Comparison of ENCODE assay signal across 9 cellular contexts in genomic region chr12:22333186-22333745, GRCh38. TPM values are rescaled to one million over a fixed set of nuclear protein-coding genes. Genes with fewer than 3 reads are reported as not detected.
DNase-seq lines count a peak whose midpoint lies in the region; ATAC-seq and TF ChIP-seq lines count a peak whose summit lies in the region.
"Had no signal": no experiment of that assay in that cellular context is flagged by ENCODE, and none has a peak within 500 bp of the region (broad histone marks: within the 10 kb centered on the region; RNA-seq: fewer than 3 reads in every experiment).

No MANE protein-coding gene starts in this region.

- H3K4me3 ChIP-seq in IMR-90 (ENCODE audit: insufficient read depth, low read depth, low read length) (no peak overlapping the region), duodenal mucosa (ENCODE audit: low read depth in 1 of 2, low read length in 2 of 2) (peak overlapping the region; percentile 60 to 65)

- WGBS in IMR-90 (ENCODE audit: extremely low coverage in 2 of 2, insufficient read length in 1 of 2), 2 experiments: no CpG with 5 or more reads among the region's 12 CpGs

- in situ Hi-C loops in IMR-90 (cut with MboI; ENCODE audit: low sequenced_read_pairs): no loop called here

- H2BK5ac ChIP-seq in IMR-90 (ENCODE audit: low read depth, low read length, poor library complexity, severe bottlenecking): no peak overlapping the region

- BruUV-seq in IMR-90 (replicated peaks; lab: Mats Ljungman, UMichigan): no TSS peak

- H2AK9ac ChIP-seq in IMR-90 (replicated peaks; ENCODE audit: low read depth, low read length, poor library complexity): no peak overlapping the region

- H3K9ac ChIP-seq in IMR-90 (ENCODE audit: low read depth, low read length) (no peak overlapping the region), duodenal mucosa (ENCODE audit: low read depth in 1 of 2, low read length in 2 of 2) (peak overlapping the region in 1 of 2 donors; percentile 34)

- peaks cover 2% of the 10 kb centered on the region; the same call in 1 of the 2 replicates for H3K4me1 ChIP-seq in IMR-90 (ENCODE audit: control insufficient read depth, insufficient read depth, low read length)
- H3K4me1 ChIP-seq in duodenal mucosa (ENCODE audit: control insufficient read depth in 1 of 2, insufficient read depth in 2 of 2, low read length in 2 of 2): no peaks in the 10 kb centered on the region

- H2BK120ac ChIP-seq in IMR-90 (ENCODE audit: low read depth, low read length): no peak overlapping the region

- H3K4me2 ChIP-seq in IMR-90 (ENCODE audit: low read depth, low read length): peak overlapping the region; percentile 48; the same call in 1 of the 2 replicates

- no peak overlapping the region for H4K5ac ChIP-seq in IMR-90 (ENCODE audit: low read depth, low read length)

- H3K9me1 ChIP-seq in IMR-90 (ENCODE audit: insufficient read depth, low read length): no peaks in the 10 kb centered on the region

- H3K9me3 ChIP-seq in IMR-90 (ENCODE audit: control insufficient read depth, insufficient read depth, low read length): no peaks in the 10 kb centered on the region
- H3K9me3 ChIP-seq in duodenal mucosa (ENCODE audit: control insufficient read depth in 1 of 2, low read length in 2 of 2): no peaks in the 10 kb centered on the region

- dilution Hi-C loops in IMR-90 (cut with HindIII; ENCODE audit: low sequenced_read_pairs, unreplicated experiment): no loop called here

- H3K14ac ChIP-seq in IMR-90 (replicated peaks; ENCODE audit: low read depth, low read length): no peak overlapping the region

- H3K36me3 ChIP-seq in IMR-90 (ENCODE audit: control insufficient read depth, insufficient read depth, low read length) (no peaks in the 10 kb centered on the region), duodenal mucosa (ENCODE audit: control insufficient read depth in 1 of 2, insufficient read depth in 2 of 2, low read length in 2 of 2) (no peaks in the 10 kb centered on the region)

- H2BK20ac ChIP-seq in IMR-90 (ENCODE audit: low read depth, low read length): no peak overlapping the region

- no peak overlapping the region for H3K23ac ChIP-seq in IMR-90 (ENCODE audit: low read depth, low read length)

- H3K79me1 ChIP-seq in IMR-90 (ENCODE audit: low read depth in 1 of 2, low read length in 2 of 2): no peaks in the 10 kb centered on the region

- no peak overlapping the region for H2AFZ ChIP-seq in IMR-90 (replicated peaks; ENCODE audit: low read length, poor library complexity)

- H3K27me3 Mint-ChIP-seq in natural killer cell treated with Interleukin-12 subunit alpha and Interleukin-12 subunit beta and Interleukin-15 and Interleukin-18, amount 100 ng/mL, for 72 hours: peaks cover 30 to 40% of the 10 kb centered on the region in 2 donors

- H3K27ac Mint-ChIP-seq in natural killer cell treated with Interleukin-12 subunit alpha and Interleukin-12 subunit beta and Interleukin-15 and Interleukin-18, amount 100 ng/mL, for 72 hours: no peak overlapping the region

- H3K27me3 ChIP-seq in IMR-90 (ENCODE audit: control insufficient read depth, insufficient read depth, low read length): peaks cover 38% of the 10 kb centered on the region
- H3K27me3 ChIP-seq in duodenal mucosa (ENCODE audit: control insufficient read depth in 1 of 2, insufficient read depth in 2 of 2, low read length in 2 of 2): peaks cover 12 to 19% of the 10 kb centered on the region in 2 donors

- H3K9me3 Mint-ChIP-seq in natural killer cell treated with Interleukin-12 subunit alpha and Interleukin-12 subunit beta and Interleukin-15 and Interleukin-18, amount 100 ng/mL, for 72 hours: no peaks in the 10 kb centered on the region

- H2AK5ac ChIP-seq in IMR-90 (ENCODE audit: low read depth, low read length): no peak overlapping the region

- no peak for TF ChIP-seq CTCF in IMR-90 (conservative IDR thresholded peaks at IDR 0.05; ENCODE audit: low read depth, low read length)

- H3K4me3 Mint-ChIP-seq in natural killer cell treated with Interleukin-12 subunit alpha and Interleukin-12 subunit beta and Interleukin-15 and Interleukin-18, amount 100 ng/mL, for 72 hours: peak overlapping the region; percentile 93

- TF ChIP-seq RAD21 in IMR-90 (IDR thresholded peaks at IDR 0.05; ENCODE audit: low read length): no peak

- CTCF ChIA-PET in IMR-90 (lab: Yijun Ruan, JAX): no interaction called here

- H4K91ac ChIP-seq in IMR-90 (ENCODE audit: insufficient read depth, low read depth, low read length): no peak overlapping the region

- no peak overlapping the region for H3K4ac ChIP-seq in IMR-90 (ENCODE audit: low read depth, low read length)

- DNase-seq in AG08396 (ENCODE audit: low spot score) (peak; percentile 38), IMR-90 (peak; percentile 65), GDM1 (lab: John Stamatoyannopoulos, UW) (no peak), NCI-H1092 (lab: John Stamatoyannopoulos, UW) (no peak)
- no peak for DNase-seq in natural killer cell treated with Interleukin-12 subunit alpha and Interleukin-12 subunit beta and Interleukin-15 and Interleukin-18, amount 100 ng/mL, for 72 hours (ENCODE audit: low spot score)

- POLR2A ChIA-PET in IMR-90 (lab: Charles Lee; ENCODE audit: unreplicated experiment): no interaction called here

- H4K20me1 ChIP-seq in IMR-90 (ENCODE audit: insufficient read depth, low read length): no peaks in the 10 kb centered on the region

- H3K4me1 Mint-ChIP-seq in natural killer cell treated with Interleukin-12 subunit alpha and Interleukin-12 subunit beta and Interleukin-15 and Interleukin-18, amount 100 ng/mL, for 72 hours (ENCODE audit: low read depth in 2 of 2): peaks cover 18 to 20% of the 10 kb centered on the region in 2 donors

- no peak overlapping the region for H3K18ac ChIP-seq in IMR-90 (ENCODE audit: low read depth, low read length)

- H4K8ac ChIP-seq in IMR-90 (ENCODE audit: low read depth in 2 of 2, low read length in 2 of 2): no peak overlapping the region

- no peak overlapping the region for H2BK15ac ChIP-seq in IMR-90 (ENCODE audit: low read depth, low read length)

- ATAC-seq in IMR-90 (ENCODE audit: low read depth): peak; percentile 8; the same call in 1 of the 2 replicates
- ATAC-seq in natural killer cell treated with Interleukin-12 subunit alpha and Interleukin-12 subunit beta and Interleukin-15 and Interleukin-18, amount 100 ng/mL, for 72 hours: no peak
- no peak for ATAC-seq in HG03039 (IDR thresholded peaks at IDR 0.05; ENCODE audit: unreplicated experiment)
- ATAC-seq in GM19455 (IDR thresholded peaks at IDR 0.05; ENCODE audit: unreplicated experiment): no peak
- ATAC-seq: Panc1 had no signal

- H3K36me3 Mint-ChIP-seq in natural killer cell treated with Interleukin-12 subunit alpha and Interleukin-12 subunit beta and Interleukin-15 and Interleukin-18, amount 100 ng/mL, for 72 hours: no peaks in the 10 kb centered on the region

- no peak for TF ChIP-seq POLR2A in IMR-90 (IDR thresholded peaks at IDR 0.05; ENCODE audit: low read depth, low read length)

- intact Hi-C loops in IMR-90 (cut with micrococcal nuclease): no loop called here

- H3K27ac ChIP-seq in IMR-90 (ENCODE audit: insufficient read depth, low read length) (no peak overlapping the region), duodenal mucosa (ENCODE audit: low read depth, low read length) (no peak overlapping the region)

- no peak overlapping the region for H3K56ac ChIP-seq in IMR-90 (ENCODE audit: extremely low read depth, insufficient read depth, low read length)

TF ChIP-seq in IMR-90, 13 proteins besides CTCF, POLR2A, EP300 and RAD21:
- TF ChIP-seq USF2 (IDR thresholded peaks at IDR 0.05; ENCODE audit: low read depth, low read length) (no peak), CEBPB (IDR thresholded peaks at IDR 0.05; ENCODE audit: low read depth, low read length) (peak; percentile 37; the same call in 1 of the 2 replicates)

RNA-seq across cellular contexts. Expression of gene ST8SIA1, which starts 1.2 kb away (rescaled TPM):
- total RNA-seq in IMR-90 (2012; rRNA removed): 0.28 TPM in 1 of 2 replicates, not detected in the other
- not detected in 2 replicates for polyA plus RNA-seq in IMR-90 (2012; rRNA removed)
- not detected in 2 replicates for polyA plus RNA-seq in IMR-90 (2012; cell fraction: cytosol; rRNA removed)
- not detected in 2 replicates for polyA plus RNA-seq in IMR-90 (2012; cell fraction: nucleus; rRNA removed; ENCODE audit: low replicate concordance)
- total RNA-seq in natural killer cell treated with Interleukin-12 subunit alpha and Interleukin-12 subunit beta and Interleukin-15 and Interleukin-18, amount 100 ng/mL, for 72 hours: under 1 TPM; 0.19 to 0.81 TPM

Comparison
In these comparisons a context has a peak if more than half of its experiments do, and no peak if none do; other contexts are left out.
1. DNase-seq: peak in AG08396 (single experiment) and IMR-90 (single experiment); none in natural killer cell treated with Interleukin-12 subunit alpha and Interleukin-12 subunit beta and Interleukin-15 and Interleukin-18, amount 100 ng/mL, for 72 hours (single experiment), GDM1 (single experiment) and NCI-H1092 (single experiment).